Comparison of ENCODE assay signal across 8 cellular contexts in the genomic region with DNA sequence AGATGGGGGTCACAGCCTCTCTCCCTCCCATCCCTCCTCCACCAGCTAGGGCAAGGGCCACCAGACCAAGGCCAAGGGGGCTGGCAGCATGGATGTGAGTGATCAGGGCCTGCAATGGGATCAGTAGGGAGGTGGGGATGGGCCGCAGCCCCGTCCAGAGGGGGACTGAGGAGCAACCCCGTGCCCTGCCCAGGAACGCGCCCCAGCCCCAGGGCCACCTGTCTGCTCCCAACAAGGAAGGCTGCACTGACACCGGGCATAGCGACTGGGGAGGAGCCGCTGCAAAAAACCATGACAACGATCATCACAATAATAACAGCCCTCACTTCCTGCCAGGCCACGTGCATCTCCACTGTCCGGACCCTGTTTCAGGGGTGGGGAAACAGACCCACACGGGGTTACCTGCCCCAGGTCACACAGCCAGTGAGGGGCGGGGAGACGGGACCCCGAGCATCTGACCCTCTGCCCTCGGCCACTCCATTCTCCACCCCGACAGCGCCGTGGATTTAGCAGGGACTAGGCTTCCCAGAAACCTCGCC. TPM values are rescaled to one million over a fixed set of nuclear protein-coding genes. Genes with fewer than 3 reads are reported as not detected.
DNase-seq lines count a peak whose midpoint lies in the region; ATAC-seq and TF ChIP-seq lines count a peak whose summit lies in the region.

No MANE protein-coding gene starts in this region.

- intact Hi-C loops in breast epithelium (cut with DNase I; ENCODE audit: low total_unique reads) = loop anchor here (10.0 kb wide), 1 partner anchor 508 kb away; no protein-coding TSS in a partner anchor
- intact Hi-C loops in mammary epithelial cell (cut with micrococcal nuclease) = no loop called here
- intact Hi-C loops in left ventricle myocardium inferior (cut with micrococcal nuclease) = no loop called here
- intact Hi-C loops in uterus (cut with DNase I; ENCODE audit: low total_unique reads) = no loop called here

- CTCF ChIA-PET in mammary epithelial cell (lab: Charles Lee; ENCODE audit: low non-redundant PET) = no interaction called here

- H3K79me2 ChIP-seq in mammary epithelial cell (ENCODE audit: insufficient read depth, low read length) (peaks cover 90% of the 10 kb centered on the region), OCI-LY3 (ENCODE audit: low read length) (peaks cover 85% of the 10 kb centered on the region)

- H3K4me1 ChIP-seq in breast epithelium (peaks cover 29 to 38% of the 10 kb centered on the region in 2 donors), mammary epithelial cell (ENCODE audit: insufficient read depth, low read length) (peaks cover 25% of the 10 kb centered on the region), OCI-LY3 (ENCODE audit: low read length) (peaks cover 50% of the 10 kb centered on the region), left ventricle myocardium inferior (peaks cover 72% of the 10 kb centered on the region), uterus (peaks cover 0 to 50% of the 10 kb centered on the region in 2 donors)

- H3K9ac ChIP-seq in mammary epithelial cell (ENCODE audit: insufficient read depth, low read length) (no peak overlapping the region), OCI-LY3 (ENCODE audit: low read length) (peak overlapping the region; percentile 58)

- dilution Hi-C loops in mammary epithelial cell (cut with HindIII; ENCODE audit: low sequenced_read_pairs) = no loop called here

- H3K27me3 ChIP-seq in breast epithelium = no peaks in the 10 kb centered on the region
- no peaks in the 10 kb centered on the region for H3K27me3 ChIP-seq in mammary epithelial cell (ENCODE audit: insufficient read depth, low read length)
- no peaks in the 10 kb centered on the region for H3K27me3 ChIP-seq in OCI-LY3 (ENCODE audit: low read depth, low read length)
- no peaks in the 10 kb centered on the region for H3K27me3 ChIP-seq in left ventricle myocardium inferior (ENCODE audit: low read depth)
- no peaks in the 10 kb centered on the region for H3K27me3 ChIP-seq in uterus

- DNase-seq in breast epithelium (ENCODE audit: low spot score in 2 of 2) (no peak), mammary epithelial cell (no peak), left ventricle myocardium inferior (no peak), uterus (peak in 1 of 2 donors; percentile 51), epidermal melanocyte (ENCODE audit: insufficient read length, low spot score) (no peak)

- H3K9me3 ChIP-seq in breast epithelium (no peaks in the 10 kb centered on the region), mammary epithelial cell (replicated peaks; ENCODE audit: insufficient read depth, low read length) (no peaks in the 10 kb centered on the region), OCI-LY3 (ENCODE audit: insufficient read depth, low read length) (no peaks in the 10 kb centered on the region), left ventricle myocardium inferior (replicated peaks) (no peaks in the 10 kb centered on the region), uterus (no peaks in the 10 kb centered on the region)

- H4K20me1 ChIP-seq in mammary epithelial cell (ENCODE audit: insufficient read depth, low read length) (peaks cover 15% of the 10 kb centered on the region), OCI-LY3 (ENCODE audit: insufficient read depth, low read length) (peaks cover 82% of the 10 kb centered on the region)

- H2AFZ ChIP-seq in mammary epithelial cell (ENCODE audit: low read depth, low read length) (no peak overlapping the region), OCI-LY3 (ENCODE audit: low read depth, low read length) (no peak overlapping the region)

- peak overlapping the region in 1 of 3 donors; percentile 52 for H3K4me3 ChIP-seq in breast epithelium
- H3K4me3 ChIP-seq in mammary epithelial cell (replicated peaks in 1 of 3; ENCODE audit: insufficient read depth in 1 of 3, low read depth in 2 of 3, low read length in 3 of 3) = no peak overlapping the region
- H3K4me3 ChIP-seq in OCI-LY3 (ENCODE audit: low read length) = peak overlapping the region; percentile 74
- H3K4me3 ChIP-seq in left ventricle myocardium inferior = peak overlapping the region; percentile 37
- H3K4me3 ChIP-seq in uterus = peak overlapping the region in 1 of 2 donors; percentile 23

- H3K36me3 ChIP-seq in breast epithelium = no peaks in the 10 kb centered on the region
- no peaks in the 10 kb centered on the region for H3K36me3 ChIP-seq in mammary epithelial cell (ENCODE audit: insufficient read depth, low read length)
- peaks cover 5% of the 10 kb centered on the region for H3K36me3 ChIP-seq in OCI-LY3 (replicated peaks; ENCODE audit: low read depth, low read length)
- H3K36me3 ChIP-seq in left ventricle myocardium inferior = no peaks in the 10 kb centered on the region
- H3K36me3 ChIP-seq in uterus = no peaks in the 10 kb centered on the region

- TF ChIP-seq POLR2A in breast epithelium (IDR thresholded peaks at IDR 0.05) = no peak
- TF ChIP-seq POLR2A in uterus (IDR thresholded peaks at IDR 0.05) = no peak

- ATAC-seq in HG03442 (IDR thresholded peaks at IDR 0.05; ENCODE audit: unreplicated experiment) (no peak), HG03108 (IDR thresholded peaks at IDR 0.05; ENCODE audit: unreplicated experiment) (no peak)

- 71% methylated on average over 9 of the region's 20 CpGs for WGBS in mammary epithelial cell (ENCODE audit: low coverage, missing lambda C conversion rate)

- no TSS peak for BruUV-seq in mammary epithelial cell (replicated peaks; lab: Mats Ljungman, UMichigan)

- no peak overlapping the region for H3K4me2 ChIP-seq in mammary epithelial cell (ENCODE audit: insufficient read depth, low read depth, low read length)
- H3K4me2 ChIP-seq in OCI-LY3 (ENCODE audit: low read length) = peak overlapping the region; percentile 97

- in situ Hi-C loops in mammary epithelial cell (cut with MboI; ENCODE audit: low sequenced_read_pairs in 2 of 2) = no loop called here

- H3K27ac ChIP-seq in breast epithelium (peak overlapping the region; percentile 40 to 76), mammary epithelial cell (ENCODE audit: insufficient read depth, low read depth, low read length) (no peak overlapping the region), OCI-LY3 (ENCODE audit: low read length) (0 out of 2 replicates have a peak overlapping the region, but pooled peaks have one; percentile 71), left ventricle myocardium inferior (replicated peaks) (peak overlapping the region; percentile 19), uterus (peak overlapping the region; percentile 2 to 22)

- no peak for TF ChIP-seq CTCF in breast epithelium (IDR thresholded peaks at IDR 0.05)
- TF ChIP-seq CTCF in mammary epithelial cell (conservative IDR thresholded peaks at IDR 0.05 in 1 of 2, IDR thresholded peaks at IDR 0.05 in 1 of 2; ENCODE audit: extremely low read depth in 1 of 2, insufficient read depth in 1 of 2, low read depth in 1 of 2, low read length in 2 of 2) = no peak
- TF ChIP-seq CTCF in OCI-LY3 (IDR thresholded peaks at IDR 0.05; ENCODE audit: low read depth, low read length) = no peak
- TF ChIP-seq CTCF in left ventricle myocardium inferior (IDR thresholded peaks at IDR 0.05; ENCODE audit: borderline replicate concordance) = no peak
- no peak for TF ChIP-seq CTCF in uterus (IDR thresholded peaks at IDR 0.05)

RNA-seq across cellular contexts. Expression of gene NCOR2, which starts 24.3 kb away (rescaled TPM):
- total RNA-seq in breast epithelium (10 to 100 TPM; 58.4 to 83.9 (median 71.7) TPM), mammary epithelial cell (100 to 1,000 TPM in 1 of 2 donors, 10 to 100 TPM in 1; 70.5 to 158 TPM), left ventricle myocardium inferior (152 TPM), uterus (100 to 1,000 TPM in 2 of 4 donors, 10 to 100 TPM in 2; 65.1 to 436 (median 102) TPM)
- 18.9 TPM for polyA plus RNA-seq in mammary epithelial cell
- 117 TPM for polyA minus RNA-seq in mammary epithelial cell

Comparison
In these comparisons a context has a peak if more than half of its experiments do, and no peak if none do; other contexts are left out.
1. H3K4me3 ChIP-seq: peak in OCI-LY3 (single experiment) and left ventricle myocardium inferior (single experiment); none in mammary epithelial cell (0 of 3).